1 cellular context compared by ENCODE assay signal in genomic region chr14:44453433-44454171, GRCh38.
TF ChIP-seq lines count a peak whose summit lies in the region.

No MANE protein-coding gene starts in this region.

TF ChIP-seq in HepG2, 621 proteins besides CTCF, POLR2A, EP300 and RAD21 (continued from another document):
- TF ChIP-seq ZNF687 (CRISPR knock-in tag; IDR thresholded peaks at IDR 0.05) (no peak), ZBTB46 (CRISPR knock-in tag; IDR thresholded peaks at IDR 0.05; ENCODE audit: borderline replicate concordance) (no peak), ATAD3A (CRISPR knock-in tag; IDR thresholded peaks at IDR 0.05) (no peak), BCL3 (CRISPR knock-in tag; IDR thresholded peaks at IDR 0.05) (no peak)
